Comparison of ENCODE assay signal across 30 cellular contexts in genomic region chr2:200993097-200993496, GRCh38. TPM values are rescaled to one million over a fixed set of nuclear protein-coding genes. Genes with fewer than 3 reads are reported as not detected.
DNase-seq lines count a peak whose midpoint lies in the region; ATAC-seq and TF ChIP-seq lines count a peak whose summit lies in the region.
"Had no signal": no experiment of that assay in that cellular context is flagged by ENCODE, and none has a peak within 500 bp of the region (broad histone marks: within the 10 kb centered on the region; RNA-seq: fewer than 3 reads in every experiment).

No MANE protein-coding gene starts in this region.

- peak; percentile 39 for DNase-seq in AG20443 (ENCODE audit: low spot score)
- no peak for DNase-seq in HCT116 (ENCODE audit: low read depth, low spot score)
- peak; percentile 45 for DNase-seq in choroid plexus epithelial cell (ENCODE audit: low read depth)
- DNase-seq in osteoblast (ENCODE audit: insufficient read length, low spot score, missing footprints), result peak; percentile 25
- no peak for DNase-seq in cerebellum (ENCODE audit: low spot score)
- no peak for DNase-seq in ovary
- no peak for DNase-seq in T1000 (lab: John Stamatoyannopoulos, UW)
- no peak for DNase-seq in cerebellar cortex (ENCODE audit: low spot score)
- DNase-seq: activated CD4-positive, CD25-positive, alpha-beta regulatory T cell treated with anti-CD3 and anti-CD28 coated beads, Interleukin-2, amount 50 U/mL, for 72 hours; activated CD8-positive, alpha-beta memory T cell treated with anti-CD3 and anti-CD28 coated beads for 24 hours; activated gamma-delta T cell; activated T-cell treated with anti-CD3 and anti-CD28 coated beads, Interleukin-2, amount 50 U/mL, for 1 hour; adrenal gland; CD8-positive, alpha-beta memory T cell; cortex of kidney; DMS53; H9; KBM-7; mammary epithelial cell; MM.1S; NCI-H1694 treated with DMSO at 0.1 percent for 48 hours; NCI-H524 treated with DMSO at 0.1 percent for 48 hours; NK-92 treated with Interleukin-12 subunit alpha and Interleukin-12 subunit beta, amount 100 ng/mL, for 24 hours; PC-9; SHP77 treated with DMSO at 0.1 percent for 48 hours; stimulated activated naive CD8-positive, alpha-beta T cell treated with anti-CD3 and anti-CD28 coated beads, Interleukin-15, amount 100 ng/mL, for 72 hours; tibial artery had no signal

- H3K4me3 ChIP-seq in HCT116 (replicated peaks in 1 of 2; ENCODE audit: low read depth in 1 of 2, low read length in 2 of 2) (no peak overlapping the region), choroid plexus epithelial cell (ENCODE audit: low read depth, low read length) (no peak overlapping the region), osteoblast (ENCODE audit: insufficient read depth, low read length) (no peak overlapping the region), ovary (no peak overlapping the region)
- H3K4me3 ChIP-seq: adrenal gland, GM12878, neural progenitor cell, PC-9, tibial artery had no signal

- ATAC-seq in HCT116, result no peak
- ATAC-seq: esophagus mucosa; GM12878; stimulated activated naive CD8-positive, alpha-beta T cell treated with anti-CD3 and anti-CD28 coated beads, Interleukin-15, amount 100 ng/mL, for 72 hours had no signal

- no peak for TF ChIP-seq RAD21 in HCT116 (IDR thresholded peaks at IDR 0.05; ENCODE audit: low read depth)

- H3K9me2 ChIP-seq in HCT116 (ENCODE audit: insufficient read depth), result no peaks in the 10 kb centered on the region

- H2AFZ ChIP-seq in HCT116 (ENCODE audit: low read depth, low read length, poor library complexity, severe bottlenecking) (no peak overlapping the region), osteoblast (ENCODE audit: low read length) (no peak overlapping the region)
- H2AFZ ChIP-seq: neural progenitor cell, PC-9 had no signal

- 91 to 96% (median 95%) methylated on average over 3 of the region's 3 CpGs for WGBS in ovary, 3 donors

- POLR2A ChIA-PET in HCT116 (lab: Charles Lee), result no interaction called here

- peaks cover 0 to 3% of the 10 kb centered on the region in 2 experiments; a peak in 1 of 4 replicates for H3K36me3 ChIP-seq in HCT116 (ENCODE audit: control insufficient read depth in 1 of 2, insufficient read depth in 2 of 2, low read length in 2 of 2)
- peaks cover 34% of the 10 kb centered on the region for H3K36me3 ChIP-seq in osteoblast (ENCODE audit: insufficient read depth, low read length)
- H3K36me3 ChIP-seq in ovary, result no peaks in the 10 kb centered on the region
- H3K36me3 ChIP-seq: neural progenitor cell had no signal

- TF ChIP-seq POLR2A in HCT116 (IDR thresholded peaks at IDR 0.05; ENCODE audit: borderline replicate concordance, extremely low read depth, insufficient read depth, insufficient read length), result no peak
- no peak for TF ChIP-seq POLR2A in ovary (IDR thresholded peaks at IDR 0.05)

- H3K4me2 ChIP-seq in HCT116 (ENCODE audit: low read length) (no peak overlapping the region), osteoblast (ENCODE audit: insufficient read depth, low read length) (no peak overlapping the region)
- H3K4me2 ChIP-seq: neural progenitor cell, PC-9 had no signal

- H3K4me1 ChIP-seq in HCT116 (ENCODE audit: control insufficient read depth in 1 of 2, insufficient read depth in 2 of 2, low read length in 2 of 2) (no peaks in the 10 kb centered on the region), osteoblast (ENCODE audit: insufficient read depth, low read length) (peaks cover 8% of the 10 kb centered on the region), ovary (ENCODE audit: insufficient read depth) (no peaks in the 10 kb centered on the region)
- H3K4me1 ChIP-seq: adrenal gland, neural progenitor cell, tibial artery had no signal

- no peak overlapping the region for H3K9ac ChIP-seq in HCT116 (ENCODE audit: low read length)
- H3K9ac ChIP-seq: neural progenitor cell had no signal

- H4K20me1 ChIP-seq in HCT116 (ENCODE audit: insufficient read depth), result no peaks in the 10 kb centered on the region
- no peaks in the 10 kb centered on the region for H4K20me1 ChIP-seq in osteoblast (ENCODE audit: insufficient read depth, low read length)

- H3K27ac ChIP-seq in HCT116 (ENCODE audit: low read depth, low read length), result no peak overlapping the region
- peak overlapping the region; percentile 7 for H3K27ac ChIP-seq in osteoblast (ENCODE audit: low read depth, low read length)
- H3K27ac ChIP-seq in ovary, result no peak overlapping the region
- H3K27ac ChIP-seq: adrenal gland, neural progenitor cell, PC-9, tibial artery had no signal

- CTCF ChIA-PET in HCT116 (lab: Charles Lee), result no interaction called here

- no peaks in the 10 kb centered on the region for H3K79me2 ChIP-seq in HCT116 (ENCODE audit: insufficient read depth, low read length)
- H3K79me2 ChIP-seq in osteoblast (ENCODE audit: insufficient read depth, low read length), result no peaks in the 10 kb centered on the region

- no peak for TF ChIP-seq EP300 in ovary (IDR thresholded peaks at IDR 0.05)

- H3K9me3 ChIP-seq in HCT116 (ENCODE audit: control insufficient read depth in 1 of 2, insufficient read depth in 1 of 2, low read depth in 1 of 2, low read length in 2 of 2) (no peaks in the 10 kb centered on the region), osteoblast (ENCODE audit: low read depth, low read length) (no peaks in the 10 kb centered on the region), ovary (no peaks in the 10 kb centered on the region)
- H3K9me3 ChIP-seq: adrenal gland, tibial artery had no signal

- no peaks in the 10 kb centered on the region for H3K27me3 ChIP-seq in HCT116 (ENCODE audit: insufficient read depth, low read length)
- H3K27me3 ChIP-seq in osteoblast (ENCODE audit: insufficient read depth, low read length), result no peaks in the 10 kb centered on the region
- H3K27me3 ChIP-seq in ovary, result no peaks in the 10 kb centered on the region
- H3K27me3 ChIP-seq: adrenal gland, neural progenitor cell, tibial artery had no signal

- intact Hi-C loops in HCT116 (cut with micrococcal nuclease), result no loop called here
- intact Hi-C loops in ovary (cut with DNase I), result loop anchor here in 1 of 4 donors (10.0 kb wide), 1 partner anchor 68 kb away; no protein-coding TSS in a partner anchor

- TF ChIP-seq CTCF in HCT116 (IDR thresholded peaks at IDR 0.05 in 2 of 3, conservative IDR thresholded peaks at IDR 0.05 in 1 of 3; ENCODE audit: borderline replicate concordance in 1 of 3, insufficient read depth in 1 of 3, low read depth in 2 of 3, low read length in 2 of 3) (no peak), choroid plexus epithelial cell (conservative IDR thresholded peaks at IDR 0.05; ENCODE audit: low read depth, low read length) (no peak), osteoblast (IDR thresholded peaks at IDR 0.05; ENCODE audit: extremely low read depth, low read depth, low read length) (no peak), ovary (IDR thresholded peaks at IDR 0.05) (no peak)

- RAD21 ChIA-PET in HCT116 (lab: Charles Lee; ENCODE audit: low non-redundant PET in 1 of 2, low total read pairs in 2 of 2, uncharacterized antibody in 2 of 2, unreplicated experiment in 2 of 2), result no interaction called here

- no TSS peak for BruUV-seq in HCT116 (replicated peaks; lab: Mats Ljungman, UMichigan)

TF ChIP-seq in HCT116, 20 proteins besides CTCF, POLR2A, EP300 and RAD21:
- no peak for TF ChIP-seq TCF7L2 (IDR thresholded peaks at IDR 0.05; ENCODE audit: borderline replicate concordance, extremely low read depth, insufficient read depth, insufficient read length)
- peak; percentile 17; the same call in 1 of the 2 replicates for TF ChIP-seq CEBPB (IDR thresholded peaks at IDR 0.05; ENCODE audit: low read depth)
- TF ChIP-seq YY1 (IDR thresholded peaks at IDR 0.05; ENCODE audit: extremely low read depth, insufficient replicate concordance, low read depth, low read length), result no peak
TF ChIP-seq in HCT116: peak in this region for 1.

RNA-seq across cellular contexts. Expression of gene ORC2, which starts 29.6 kb away (rescaled TPM):
- total RNA-seq in HCT116 (2021; ENCODE audit: unreplicated experiment), result 51.9 TPM
- 9.1 and 16.3 TPM in 2 replicates for polyA plus RNA-seq in HCT116 (2012)
- 13.0 and 14.5 TPM in 2 replicates for total RNA-seq in osteoblast
- total RNA-seq in cerebellum, result 21.6 TPM
- total RNA-seq in ovary, result 10 to 100 TPM; 12.8 to 31.4 (median 29.0) TPM
- polyA plus RNA-seq in ovary, result 10 to 100 TPM in 1 of 2 donors, 1 to 10 TPM in 1; 9.8 to 20.5 TPM

Comparison
In these comparisons a context has a peak if more than half of its experiments do, and no peak if none do; other contexts are left out.
1. DNase-seq: peak in AG20443 (single experiment), choroid plexus epithelial cell (single experiment) and osteoblast (single experiment); none in HCT116 (single experiment), cerebellum (single experiment), ovary (0 of 5), T1000 (single experiment) and cerebellar cortex (single experiment).